ENCODE assay signal across 1 cellular context in the genomic region with DNA sequence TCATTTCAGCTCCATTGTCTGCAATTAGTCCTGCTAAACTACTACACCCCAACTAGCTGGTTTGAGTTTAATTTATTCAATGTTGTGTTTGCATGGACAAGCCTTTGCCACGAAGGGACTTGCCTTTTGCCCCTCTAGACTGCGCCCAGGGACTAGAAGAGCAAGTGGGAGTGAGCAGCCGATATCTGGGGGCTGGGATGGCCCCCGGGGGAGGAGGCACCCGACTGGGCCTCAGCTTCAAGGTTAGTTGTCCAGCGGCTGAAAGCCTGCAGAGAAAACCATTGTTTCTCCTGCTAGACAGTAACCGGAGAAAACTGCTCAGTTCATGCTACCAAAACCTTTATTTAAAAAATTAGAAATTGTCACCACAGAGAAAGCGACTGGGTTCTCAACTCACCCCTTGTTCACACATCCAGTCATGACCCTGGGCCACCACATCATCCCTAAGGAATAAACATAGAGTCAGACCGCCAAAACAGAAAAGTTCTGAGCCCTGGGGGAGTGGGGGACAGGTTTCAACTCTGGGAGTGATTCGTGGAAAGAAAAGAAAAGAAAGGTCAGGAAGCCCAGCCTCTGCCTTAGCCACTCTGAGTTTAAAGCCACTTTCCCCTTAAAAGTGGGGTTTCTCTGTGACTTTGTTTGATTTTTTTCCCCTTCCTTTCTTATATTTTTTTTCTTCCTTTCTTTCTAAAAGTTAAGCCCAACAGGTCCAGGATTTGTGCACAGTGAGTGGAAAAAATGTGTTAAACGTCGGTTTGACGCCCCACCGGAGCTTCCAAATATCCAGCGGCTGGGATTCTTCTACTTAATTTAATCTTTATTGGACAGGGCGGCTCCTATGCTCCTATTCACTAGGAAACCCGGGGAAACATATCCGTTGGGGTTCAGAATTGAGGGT.
TF ChIP-seq lines count a peak whose summit lies in the region.

No MANE protein-coding gene starts in this region.

TF ChIP-seq in H1, 55 proteins besides CTCF, POLR2A, EP300 and RAD21:
- peak; percentile 86 for TF ChIP-seq RNF2 (IDR thresholded peaks at IDR 0.05; ENCODE audit: borderline replicate concordance, low read depth, low read length, missing control alignments, poor library complexity, severe bottlenecking)
- no peak for TF ChIP-seq HDAC6 (IDR thresholded peaks at IDR 0.05; ENCODE audit: low read depth, low read length)
- TF ChIP-seq PHF8 (conservative IDR thresholded peaks at IDR 0.05; ENCODE audit: low read depth, low read length) = no peak
- TF ChIP-seq TEAD4 (IDR thresholded peaks at IDR 0.05; ENCODE audit: low read depth, low read length) = no peak
- TF ChIP-seq SUZ12 (IDR thresholded peaks at IDR 0.05; ENCODE audit: low read length) = peak; percentile 35; the same call in 1 of the 2 replicates
- TF ChIP-seq FOSL1 (IDR thresholded peaks at IDR 0.05; ENCODE audit: insufficient read depth, low read depth, low read length) = no peak
- TF ChIP-seq POLR2AphosphoS5 (IDR thresholded peaks at IDR 0.05; ENCODE audit: low read depth, low read length) = no peak
